In genomic region chr3:141998674-141999290, GRCh38 we compare ENCODE assay signal across 10 cellular contexts.
DNase-seq lines count a peak whose midpoint lies in the region; ATAC-seq, FAIRE-seq and TF ChIP-seq lines count a peak whose summit lies in the region.
"Had no signal": no experiment of that assay in that cellular context is flagged by ENCODE, and none has a peak within 500 bp of the region (broad histone marks: within the 10 kb centered on the region; RNA-seq: fewer than 3 reads in every experiment).

No MANE protein-coding gene starts in this region.

- WGBS in upper lobe of left lung, 2 donors = 62% methylated on average over 4 of the region's 4 CpGs

- TF ChIP-seq POLR2A in HCT116 (IDR thresholded peaks at IDR 0.05; ENCODE audit: borderline replicate concordance, extremely low read depth, insufficient read depth, insufficient read length) (no peak), upper lobe of left lung (IDR thresholded peaks at IDR 0.05) (no peak)

- H3K9me2 ChIP-seq in HCT116 (ENCODE audit: insufficient read depth) = no peaks in the 10 kb centered on the region

- TF ChIP-seq CTCF in HCT116 (IDR thresholded peaks at IDR 0.05 in 2 of 3, conservative IDR thresholded peaks at IDR 0.05 in 1 of 3; ENCODE audit: borderline replicate concordance in 1 of 3, insufficient read depth in 1 of 3, low read depth in 2 of 3, low read length in 2 of 3) = peak in 2 of 3 experiments; percentile 41 to 59; a peak in 3 of 6 replicates
- peak in 1 of 3 experiments; percentile 34 for TF ChIP-seq CTCF in ascending aorta (IDR thresholded peaks at IDR 0.05)
- TF ChIP-seq CTCF in upper lobe of left lung (IDR thresholded peaks at IDR 0.05) = peak in 2 of 6 experiments; percentile 22 to 25

- H4K20me1 ChIP-seq in HCT116 (ENCODE audit: insufficient read depth) = no peaks in the 10 kb centered on the region

- no peak overlapping the region for H2AFZ ChIP-seq in HCT116 (ENCODE audit: low read depth, low read length, poor library complexity, severe bottlenecking)

- RAD21 ChIA-PET in HCT116 (lab: Charles Lee; ENCODE audit: low non-redundant PET in 1 of 2, low total read pairs in 2 of 2, uncharacterized antibody in 2 of 2, unreplicated experiment in 2 of 2) = no interaction called here

- CTCF ChIA-PET in HCT116 (lab: Charles Lee) = no interaction called here

- ATAC-seq in HCT116 (peak; percentile 67), upper lobe of left lung (ENCODE audit: low FRiP score in 2 of 2) (no peak)
- ATAC-seq: activated CD4-positive, alpha-beta T cell treated with anti-CD3 and anti-CD28 coated beads for 36 hours had no signal

- no peak overlapping the region for H3K4me2 ChIP-seq in HCT116 (ENCODE audit: low read length)

- no peaks in the 10 kb centered on the region for H3K27me3 ChIP-seq in HCT116 (ENCODE audit: insufficient read depth, low read length)
- no peaks in the 10 kb centered on the region for H3K27me3 ChIP-seq in ascending aorta
- no peaks in the 10 kb centered on the region for H3K27me3 ChIP-seq in upper lobe of left lung

- no peak overlapping the region for H3K27ac ChIP-seq in HCT116 (ENCODE audit: low read depth, low read length)
- H3K27ac ChIP-seq in ascending aorta = no peak overlapping the region
- H3K27ac ChIP-seq in upper lobe of left lung = no peak overlapping the region

- POLR2A ChIA-PET in HCT116 (lab: Charles Lee) = no interaction called here

- FAIRE-seq in frontal cortex (lab: Jason Lieb, UNC) = peak; percentile 45

- H3K4me3 ChIP-seq in HCT116 (replicated peaks in 1 of 2; ENCODE audit: low read depth in 1 of 2, low read length in 2 of 2) (no peak overlapping the region), ascending aorta (no peak overlapping the region), upper lobe of left lung (no peak overlapping the region)

- TF ChIP-seq RAD21 in HCT116 (IDR thresholded peaks at IDR 0.05; ENCODE audit: low read depth) = peak; percentile 69

- no peak for TF ChIP-seq EP300 in upper lobe of left lung (IDR thresholded peaks at IDR 0.05)

- H3K79me2 ChIP-seq in HCT116 (ENCODE audit: insufficient read depth, low read length) = no peaks in the 10 kb centered on the region

- no peak overlapping the region for H3K9ac ChIP-seq in HCT116 (ENCODE audit: low read length)

- BruUV-seq in HCT116 (replicated peaks; lab: Mats Ljungman, UMichigan) = no TSS peak

- H3K4me1 ChIP-seq in HCT116 (ENCODE audit: control insufficient read depth in 1 of 2, insufficient read depth in 2 of 2, low read length in 2 of 2) = peaks cover 7 to 14% of the 10 kb centered on the region in 2 experiments; a peak in 3 of 4 replicates
- H3K4me1 ChIP-seq in ascending aorta = no peaks in the 10 kb centered on the region
- H3K4me1 ChIP-seq in upper lobe of left lung = no peaks in the 10 kb centered on the region

- H3K9me3 ChIP-seq in HCT116 (ENCODE audit: control insufficient read depth in 1 of 2, insufficient read depth in 1 of 2, low read depth in 1 of 2, low read length in 2 of 2) = no peaks in the 10 kb centered on the region
- H3K9me3 ChIP-seq in ascending aorta = no peaks in the 10 kb centered on the region
- no peaks in the 10 kb centered on the region for H3K9me3 ChIP-seq in upper lobe of left lung

- intact Hi-C loops in HCT116 (cut with micrococcal nuclease) (loop anchor here (2.0 to 10.0 kb wide), 3 partner anchors 261 to 534 kb away; partner anchors contain the start of gene RNF7), ascending aorta (cut with DNase I) (no loop called here)

- no peaks in the 10 kb centered on the region for H3K36me3 ChIP-seq in HCT116 (ENCODE audit: control insufficient read depth in 1 of 2, insufficient read depth in 2 of 2, low read length in 2 of 2)
- no peaks in the 10 kb centered on the region for H3K36me3 ChIP-seq in ascending aorta
- no peaks in the 10 kb centered on the region for H3K36me3 ChIP-seq in upper lobe of left lung

- DNase-seq in AG08395 (ENCODE audit: low spot score) (peak; percentile 40), HCT116 (ENCODE audit: low read depth, low spot score) (no peak), RPMI7951 (ENCODE audit: low read depth) (peak; percentile 29), frontal cortex (ENCODE audit: low spot score in 2 of 2) (peak in 1 of 2 donors; percentile 12), midbrain (lab: John Stamatoyannopoulos, UW) (no peak), ascending aorta (ENCODE audit: low spot score in 2 of 2) (no peak), iPS-NIHi7 (ENCODE audit: extremely low spot score) (no peak), upper lobe of left lung (no peak)
- DNase-seq: activated CD4-positive, alpha-beta T cell treated with anti-CD3 and anti-CD28 coated beads for 36 hours; stimulated activated CD4-positive, alpha-beta T cell treated with anti-CD3 and anti-CD28 coated beads, Interleukin-15, amount 100 ng/mL, for 24 hours had no signal

TF ChIP-seq in HCT116, 20 proteins besides CTCF, POLR2A, EP300 and RAD21:
- TF ChIP-seq YY1 (IDR thresholded peaks at IDR 0.05; ENCODE audit: extremely low read depth, insufficient replicate concordance, low read depth, low read length) (no peak), ZFX (IDR thresholded peaks at IDR 0.05) (no peak), CEBPB (IDR thresholded peaks at IDR 0.05; ENCODE audit: low read depth) (no peak), MAX (IDR thresholded peaks at IDR 0.05) (no peak), EZH2 (IDR thresholded peaks at IDR 0.05) (no peak), EGR1 (IDR thresholded peaks at IDR 0.05; ENCODE audit: low read depth) (no peak), POLR2AphosphoS5 (IDR thresholded peaks at IDR 0.05; ENCODE audit: low read depth, low read length) (no peak), ZBTB33 (IDR thresholded peaks at IDR 0.05; ENCODE audit: extremely low read depth, insufficient replicate concordance, low read length) (no peak), ATF3 (IDR thresholded peaks at IDR 0.05) (no peak), ZNF274 (IDR thresholded peaks at IDR 0.05; ENCODE audit: low read depth, low read length) (no peak), CBX3 (IDR thresholded peaks at IDR 0.05; ENCODE audit: low read depth) (no peak), JUND (IDR thresholded peaks at IDR 0.05) (no peak), TCF7L2 (IDR thresholded peaks at IDR 0.05; ENCODE audit: borderline replicate concordance, extremely low read depth, insufficient read depth, insufficient read length) (no peak), FOSL1 (IDR thresholded peaks at IDR 0.05; ENCODE audit: low read depth) (no peak), ELF1 (IDR thresholded peaks at IDR 0.05; ENCODE audit: borderline replicate concordance, low read depth) (no peak), SIN3A (IDR thresholded peaks at IDR 0.05; ENCODE audit: low read depth) (no peak), SRF (IDR thresholded peaks at IDR 0.05; ENCODE audit: low read depth) (no peak), EZH2phosphoT487 (IDR thresholded peaks at IDR 0.05; ENCODE audit: borderline replicate concordance) (no peak), SP1 (IDR thresholded peaks at IDR 0.05; ENCODE audit: low read depth) (no peak), REST (IDR thresholded peaks at IDR 0.05; ENCODE audit: low read depth) (no peak)

Comparison
In these comparisons a context has a peak if more than half of its experiments do, and no peak if none do; other contexts are left out.
1. DNase-seq: peak in AG08395 (single experiment) and RPMI7951 (single experiment); none in HCT116 (single experiment), midbrain (single experiment), ascending aorta (0 of 2), iPS-NIHi7 (single experiment) and upper lobe of left lung (0 of 2).